In the genomic region with DNA sequence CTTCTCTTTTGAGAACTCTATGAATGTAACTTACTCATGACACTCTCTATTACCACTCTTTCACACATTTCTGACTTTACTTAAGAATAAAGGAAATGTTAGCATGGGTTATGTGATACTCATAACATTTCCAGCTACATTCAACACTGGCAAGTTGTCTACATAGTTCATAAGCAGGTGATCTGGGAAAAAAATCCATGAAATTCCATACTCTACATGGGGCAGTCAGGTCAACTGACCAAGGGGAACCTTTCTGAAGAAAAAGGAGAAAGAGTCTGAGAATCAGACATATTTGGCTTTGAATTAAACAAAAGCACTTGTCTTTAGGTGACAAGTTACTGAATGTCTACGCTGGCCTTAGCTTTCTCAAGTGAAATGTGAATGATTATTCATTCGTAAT, we compare ENCODE assay signal across 7 cellular contexts.
"Had no signal": no experiment of that assay in that cellular context is flagged by ENCODE, and none has a peak within 500 bp of the region (broad histone marks: within the 10 kb centered on the region; RNA-seq: fewer than 3 reads in every experiment).

No MANE protein-coding gene starts in this region.

- DNase-seq: IMR-90, KBM-7, KG1 had no signal

- H3K4me3 ChIP-seq: K562 had no signal

- H3K36me3 Mint-ChIP-seq: IgD-negative memory B cell had no signal

- H3K27me3 Mint-ChIP-seq: IgD-negative memory B cell had no signal

- H3K4me3 Mint-ChIP-seq: IgD-negative memory B cell had no signal

- H3K27ac Mint-ChIP-seq: IgD-negative memory B cell had no signal

- H3K27ac ChIP-seq: HL-60 had no signal

- ATAC-seq: HepG2, K562 had no signal

- H3K4me1 Mint-ChIP-seq: IgD-negative memory B cell had no signal
